1 cellular context compared by ENCODE assay signal in the genomic region with DNA sequence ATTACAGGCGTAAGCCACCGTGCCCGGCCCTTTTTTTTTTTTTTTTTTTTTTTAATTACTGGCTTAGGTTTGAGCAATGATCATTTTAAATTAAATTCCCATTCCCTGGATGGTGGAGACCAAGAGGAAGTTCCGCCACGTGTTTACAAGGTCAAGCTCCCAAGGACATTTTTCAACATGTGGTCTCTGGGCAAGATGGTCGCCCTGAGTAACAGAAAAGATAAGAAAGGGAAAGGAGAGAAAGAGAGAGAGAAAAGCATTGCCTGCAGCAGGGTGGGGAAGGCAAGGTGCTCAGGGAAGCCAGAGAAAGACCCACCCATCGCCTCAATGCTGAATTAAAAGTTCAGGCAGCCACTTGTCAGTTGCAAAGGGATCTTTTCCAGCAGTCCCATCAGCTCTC.
A peak's percentile ranks its signal among the peaks of the same experiment; 100 is the strongest.
TF ChIP-seq lines count a peak whose summit lies in the region.

No MANE protein-coding gene starts in this region.

TF ChIP-seq in K562, 482 proteins besides CTCF, POLR2A, EP300 and RAD21 (continues in another document):
- TF ChIP-seq, protein P1, sequence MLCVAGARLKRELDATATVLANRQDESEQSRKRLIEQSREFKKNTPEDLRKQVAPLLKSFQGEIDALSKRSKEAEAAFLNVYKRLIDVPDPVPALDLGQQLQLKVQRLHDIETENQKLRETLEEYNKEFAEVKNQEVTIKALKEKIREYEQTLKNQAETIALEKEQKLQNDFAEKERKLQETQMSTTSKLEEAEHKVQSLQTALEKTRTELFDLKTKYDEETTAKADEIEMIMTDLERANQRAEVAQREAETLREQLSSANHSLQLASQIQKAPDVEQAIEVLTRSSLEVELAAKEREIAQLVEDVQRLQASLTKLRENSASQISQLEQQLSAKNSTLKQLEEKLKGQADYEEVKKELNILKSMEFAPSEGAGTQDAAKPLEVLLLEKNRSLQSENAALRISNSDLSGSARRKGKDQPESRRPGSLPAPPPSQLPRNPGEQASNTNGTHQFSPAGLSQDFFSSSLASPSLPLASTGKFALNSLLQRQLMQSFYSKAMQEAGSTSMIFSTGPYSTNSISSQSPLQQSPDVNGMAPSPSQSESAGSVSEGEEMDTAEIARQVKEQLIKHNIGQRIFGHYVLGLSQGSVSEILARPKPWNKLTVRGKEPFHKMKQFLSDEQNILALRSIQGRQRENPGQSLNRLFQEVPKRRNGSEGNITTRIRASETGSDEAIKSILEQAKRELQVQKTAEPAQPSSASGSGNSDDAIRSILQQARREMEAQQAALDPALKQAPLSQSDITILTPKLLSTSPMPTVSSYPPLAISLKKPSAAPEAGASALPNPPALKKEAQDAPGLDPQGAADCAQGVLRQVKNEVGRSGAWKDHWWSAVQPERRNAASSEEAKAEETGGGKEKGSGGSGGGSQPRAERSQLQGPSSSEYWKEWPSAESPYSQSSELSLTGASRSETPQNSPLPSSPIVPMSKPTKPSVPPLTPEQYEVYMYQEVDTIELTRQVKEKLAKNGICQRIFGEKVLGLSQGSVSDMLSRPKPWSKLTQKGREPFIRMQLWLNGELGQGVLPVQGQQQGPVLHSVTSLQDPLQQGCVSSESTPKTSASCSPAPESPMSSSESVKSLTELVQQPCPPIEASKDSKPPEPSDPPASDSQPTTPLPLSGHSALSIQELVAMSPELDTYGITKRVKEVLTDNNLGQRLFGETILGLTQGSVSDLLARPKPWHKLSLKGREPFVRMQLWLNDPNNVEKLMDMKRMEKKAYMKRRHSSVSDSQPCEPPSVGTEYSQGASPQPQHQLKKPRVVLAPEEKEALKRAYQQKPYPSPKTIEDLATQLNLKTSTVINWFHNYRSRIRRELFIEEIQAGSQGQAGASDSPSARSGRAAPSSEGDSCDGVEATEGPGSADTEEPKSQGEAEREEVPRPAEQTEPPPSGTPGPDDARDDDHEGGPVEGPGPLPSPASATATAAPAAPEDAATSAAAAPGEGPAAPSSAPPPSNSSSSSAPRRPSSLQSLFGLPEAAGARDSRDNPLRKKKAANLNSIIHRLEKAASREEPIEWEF (CRISPR knock-in tag; IDR thresholded peaks at IDR 0.05), result no peak
- TF ChIP-seq SMAD4 (CRISPR knock-in tag; conservative IDR thresholded peaks at IDR 0.05) (0 out of 2 replicates have a peak, but pooled peaks have one; percentile 10), SNAPC5 (CRISPR knock-in tag; IDR thresholded peaks at IDR 0.05) (no peak), CREB3L1 (IDR thresholded peaks at IDR 0.05; ENCODE audit: borderline replicate concordance, low read depth) (no peak), KLF1 (tag; IDR thresholded peaks at IDR 0.05) (no peak), ZNF146 (CRISPR knock-in tag; IDR thresholded peaks at IDR 0.05; ENCODE audit: unreplicated experiment) (no peak), POLR2H (tag; IDR thresholded peaks at IDR 0.05; ENCODE audit: low read depth) (no peak), MGA (IDR thresholded peaks at IDR 0.05) (0 out of 2 replicates have a peak, but pooled peaks have one; percentile 12), ZNF134 (CRISPR knock-in tag; conservative IDR thresholded peaks at IDR 0.05) (no peak), THRB (CRISPR knock-in tag; conservative IDR thresholded peaks at IDR 0.05) (no peak), SIN3A (IDR thresholded peaks at IDR 0.05; ENCODE audit: borderline replicate concordance in 2 of 2, control insufficient read depth in 1 of 2, low read depth in 2 of 2, low read length in 2 of 2) (no peak), ESRRA (IDR thresholded peaks at IDR 0.05; ENCODE audit: borderline replicate concordance, low read depth) (peak; percentile 75; the same call in 1 of the 2 replicates), CHCHD3 (CRISPR knock-in tag; IDR thresholded peaks at IDR 0.05) (no peak), PTTG1 (tag; IDR thresholded peaks at IDR 0.05; ENCODE audit: low read depth) (0 out of 2 replicates have a peak, but pooled peaks have one; percentile 35), SNIP1 (IDR thresholded peaks at IDR 0.05; ENCODE audit: low read depth) (no peak), TAL1 (IDR thresholded peaks at IDR 0.05) (no peak), POLR2AphosphoS5 (IDR thresholded peaks at IDR 0.05; ENCODE audit: control insufficient read depth, insufficient read depth, low read depth, low read length) (no peak), ZNF398 (CRISPR knock-in tag; IDR thresholded peaks at IDR 0.05) (no peak)
- TF ChIP-seq, protein P2, sequence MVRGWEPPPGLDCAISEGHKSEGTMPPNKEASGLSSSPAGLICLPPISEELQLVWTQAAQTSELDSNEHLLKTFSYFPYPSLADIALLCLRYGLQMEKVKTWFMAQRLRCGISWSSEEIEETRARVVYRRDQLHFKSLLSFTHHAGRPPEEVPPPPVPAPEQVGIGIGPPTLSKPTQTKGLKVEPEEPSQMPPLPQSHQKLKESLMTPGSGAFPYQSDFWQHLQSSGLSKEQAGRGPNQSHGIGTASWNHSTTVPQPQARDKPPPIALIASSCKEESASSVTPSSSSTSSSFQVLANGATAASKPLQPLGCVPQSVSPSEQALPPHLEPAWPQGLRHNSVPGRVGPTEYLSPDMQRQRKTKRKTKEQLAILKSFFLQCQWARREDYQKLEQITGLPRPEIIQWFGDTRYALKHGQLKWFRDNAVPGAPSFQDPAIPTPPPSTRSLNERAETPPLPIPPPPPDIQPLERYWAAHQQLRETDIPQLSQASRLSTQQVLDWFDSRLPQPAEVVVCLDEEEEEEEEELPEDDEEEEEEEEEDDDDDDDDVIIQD (CRISPR knock-in tag; IDR thresholded peaks at IDR 0.05), result no peak
- TF ChIP-seq, protein P3, sequence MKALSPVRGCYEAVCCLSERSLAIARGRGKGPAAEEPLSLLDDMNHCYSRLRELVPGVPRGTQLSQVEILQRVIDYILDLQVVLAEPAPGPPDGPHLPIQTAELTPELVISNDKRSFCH (CRISPR knock-in tag; IDR thresholded peaks at IDR 0.05), result no peak
- TF ChIP-seq, protein P3 (tag; IDR thresholded peaks at IDR 0.05), result 0 out of 2 replicates have a peak, but pooled peaks have one; percentile 52
- TF ChIP-seq, protein P4, sequence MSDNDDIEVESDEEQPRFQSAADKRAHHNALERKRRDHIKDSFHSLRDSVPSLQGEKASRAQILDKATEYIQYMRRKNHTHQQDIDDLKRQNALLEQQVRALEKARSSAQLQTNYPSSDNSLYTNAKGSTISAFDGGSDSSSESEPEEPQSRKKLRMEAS (CRISPR knock-in tag; IDR thresholded peaks at IDR 0.05), result peak; percentile 23; the same call in 1 of the 2 replicates
- TF ChIP-seq, protein P5, sequence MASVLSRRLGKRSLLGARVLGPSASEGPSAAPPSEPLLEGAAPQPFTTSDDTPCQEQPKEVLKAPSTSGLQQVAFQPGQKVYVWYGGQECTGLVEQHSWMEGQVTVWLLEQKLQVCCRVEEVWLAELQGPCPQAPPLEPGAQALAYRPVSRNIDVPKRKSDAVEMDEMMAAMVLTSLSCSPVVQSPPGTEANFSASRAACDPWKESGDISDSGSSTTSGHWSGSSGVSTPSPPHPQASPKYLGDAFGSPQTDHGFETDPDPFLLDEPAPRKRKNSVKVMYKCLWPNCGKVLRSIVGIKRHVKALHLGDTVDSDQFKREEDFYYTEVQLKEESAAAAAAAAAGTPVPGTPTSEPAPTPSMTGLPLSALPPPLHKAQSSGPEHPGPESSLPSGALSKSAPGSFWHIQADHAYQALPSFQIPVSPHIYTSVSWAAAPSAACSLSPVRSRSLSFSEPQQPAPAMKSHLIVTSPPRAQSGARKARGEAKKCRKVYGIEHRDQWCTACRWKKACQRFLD (CRISPR knock-in tag; IDR thresholded peaks at IDR 0.05), result 0 out of 2 replicates have a peak, but pooled peaks have one; percentile 42
